ENCODE assay signal across 30 cellular contexts in the genomic region with DNA sequence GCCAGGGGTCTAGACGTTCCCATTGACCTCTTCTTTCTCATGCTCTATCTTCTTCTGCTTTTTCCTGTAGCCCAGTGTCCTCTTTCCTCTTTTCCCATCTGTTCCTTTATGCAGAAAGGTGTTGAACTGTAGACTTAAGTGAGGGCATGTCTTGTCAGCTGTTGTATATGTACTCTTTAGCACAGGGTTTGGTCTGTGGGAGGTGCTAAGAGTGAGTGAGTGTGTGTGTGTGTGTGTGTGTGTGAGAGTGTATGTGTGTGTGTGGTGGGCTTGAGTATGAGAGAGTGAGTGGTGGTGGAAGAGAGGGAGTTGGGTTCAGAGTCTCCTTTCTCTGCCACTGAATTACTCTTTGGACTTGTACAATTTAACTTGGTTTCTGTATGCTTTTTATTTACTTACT. TPM values are rescaled to one million over a fixed set of nuclear protein-coding genes. Genes with fewer than 3 reads are reported as not detected.
DNase-seq lines count a peak whose midpoint lies in the region; ATAC-seq and TF ChIP-seq lines count a peak whose summit lies in the region.
"Had no signal": no experiment of that assay in that cellular context is flagged by ENCODE, and none has a peak within 500 bp of the region (broad histone marks: within the 10 kb centered on the region; RNA-seq: fewer than 3 reads in every experiment).

No MANE protein-coding gene starts in this region.

- POLR2A ChIA-PET in activated CD4-positive, alpha-beta memory T cell treated with anti-CD3 and anti-CD28 coated beads, Interleukin-2, amount 10 ng/mL, durations not matched to agents 7 days and 5 days (lab: Charles Lee): no interaction called here
- POLR2A ChIA-PET in activated CD4-positive, alpha-beta memory T cell treated with anti-CD3 and anti-CD28 coated beads for 36 hours (lab: Charles Lee): no interaction called here
- POLR2A ChIA-PET in CD8-positive, alpha-beta memory T cell (lab: Charles Lee): no interaction called here

- DNase-seq in activated CD4-positive, alpha-beta memory T cell treated with anti-CD3 and anti-CD28 coated beads, Interleukin-2, amount 10 ng/mL, durations not matched to agents 7 days and 5 days: no peak
- no peak for DNase-seq in activated CD4-positive, alpha-beta memory T cell treated with anti-CD3 and anti-CD28 coated beads for 36 hours
- no peak for DNase-seq in CD8-positive, alpha-beta memory T cell
- DNase-seq in WERI-Rb-1: no peak
- DNase-seq in mucosa of descending colon: no peak
- DNase-seq in medulla oblongata (ENCODE audit: extremely low spot score): no peak
- no peak for DNase-seq in HPDE6-E6E7 (ENCODE audit: extremely low spot score)
- no peak for DNase-seq in NCI-H526 treated with DMSO at 0.1 percent for 48 hours (lab: John Stamatoyannopoulos, UW)
- DNase-seq: activated CD4-positive, alpha-beta T cell treated with anti-CD3 and anti-CD28 coated beads for 48 hours; activated CD8-positive, alpha-beta memory T cell treated with anti-CD3 and anti-CD28 coated beads, Interleukin-2, amount 50 U/mL, for 4 hours; DMS53; dorsolateral prefrontal cortex; hippocampal formation; Kasumi-1; mesendoderm; MV-4-11; NCI-H1436 treated with DMSO at 0.1 percent for 48 hours; NCI-H2107; NCI-H446 treated with DMSO at 0.1 percent for 48 hours; NK-92 treated with Interleukin-12 subunit alpha and Interleukin-12 subunit beta, amount 100 ng/mL, for 24 hours; nucleus accumbens; SHP77; stimulated activated naive CD8-positive, alpha-beta T cell treated with anti-CD3 and anti-CD28 coated beads, Interleukin-15, amount 100 ng/mL, for 72 hours; T-helper 9 cell; thyroid gland had no signal

- CTCF ChIA-PET in activated CD4-positive, alpha-beta memory T cell treated with anti-CD3 and anti-CD28 coated beads, Interleukin-2, amount 10 ng/mL, durations not matched to agents 7 days and 5 days (lab: Charles Lee): no interaction called here
- CTCF ChIA-PET in activated CD4-positive, alpha-beta memory T cell treated with anti-CD3 and anti-CD28 coated beads for 36 hours (lab: Charles Lee): no interaction called here
- CTCF ChIA-PET in CD8-positive, alpha-beta memory T cell (lab: Charles Lee): no interaction called here

- peak; percentile 49 for ATAC-seq in mucosa of descending colon
- ATAC-seq: gastroesophageal sphincter; HCT116; stimulated activated naive CD8-positive, alpha-beta T cell treated with anti-CD3 and anti-CD28 coated beads, Interleukin-15, amount 100 ng/mL, for 72 hours had no signal

- H3K36me3 Mint-ChIP-seq in activated CD4-positive, alpha-beta memory T cell treated with anti-CD3 and anti-CD28 coated beads, Interleukin-2, amount 10 ng/mL, durations not matched to agents 7 days and 5 days (ENCODE audit: low read depth): peaks cover 56% of the 10 kb centered on the region
- H3K36me3 Mint-ChIP-seq in activated CD4-positive, alpha-beta memory T cell treated with anti-CD3 and anti-CD28 coated beads for 36 hours: peaks cover 40% of the 10 kb centered on the region
- peaks cover 9 to 82% (median 27%) of the 10 kb centered on the region in 3 donors for H3K36me3 Mint-ChIP-seq in CD8-positive, alpha-beta memory T cell

- H3K4me3 Mint-ChIP-seq in activated CD4-positive, alpha-beta memory T cell treated with anti-CD3 and anti-CD28 coated beads, Interleukin-2, amount 10 ng/mL, durations not matched to agents 7 days and 5 days: no peak overlapping the region
- no peak overlapping the region for H3K4me3 Mint-ChIP-seq in activated CD4-positive, alpha-beta memory T cell treated with anti-CD3 and anti-CD28 coated beads for 36 hours
- H3K4me3 Mint-ChIP-seq in CD8-positive, alpha-beta memory T cell: no peak overlapping the region
- H3K4me3 Mint-ChIP-seq: stimulated activated naive CD8-positive, alpha-beta T cell treated with anti-CD3 and anti-CD28 coated beads, Interleukin-15, amount 100 ng/mL, for 72 hours had no signal

- TF ChIP-seq CTCF in WERI-Rb-1 (IDR thresholded peaks at IDR 0.05; ENCODE audit: low read depth, low read length) (no peak), mucosa of descending colon (IDR thresholded peaks at IDR 0.05) (no peak)

- H3K9me3 ChIP-seq in CD8-positive, alpha-beta memory T cell (ENCODE audit: low read length): no peaks in the 10 kb centered on the region
- H3K9me3 ChIP-seq in WERI-Rb-1 (ENCODE audit: severe bottlenecking) (no peaks in the 10 kb centered on the region), mucosa of descending colon (no peaks in the 10 kb centered on the region)
- H3K9me3 ChIP-seq: A549, gastroesophageal sphincter, thyroid gland had no signal

- no peaks in the 10 kb centered on the region for H3K27me3 ChIP-seq in CD8-positive, alpha-beta memory T cell (ENCODE audit: insufficient read depth, low read length, poor library complexity, severe bottlenecking)
- no peaks in the 10 kb centered on the region for H3K27me3 ChIP-seq in WERI-Rb-1 (ENCODE audit: insufficient read depth, low read depth, severe bottlenecking)
- H3K27me3 ChIP-seq: dorsolateral prefrontal cortex, gastroesophageal sphincter, thyroid gland had no signal

- H3K27me3 Mint-ChIP-seq in activated CD4-positive, alpha-beta memory T cell treated with anti-CD3 and anti-CD28 coated beads, Interleukin-2, amount 10 ng/mL, durations not matched to agents 7 days and 5 days: no peaks in the 10 kb centered on the region
- H3K27me3 Mint-ChIP-seq in activated CD4-positive, alpha-beta memory T cell treated with anti-CD3 and anti-CD28 coated beads for 36 hours: no peaks in the 10 kb centered on the region
- H3K27me3 Mint-ChIP-seq in CD8-positive, alpha-beta memory T cell: no peaks in the 10 kb centered on the region
- H3K27me3 Mint-ChIP-seq: stimulated activated naive CD8-positive, alpha-beta T cell treated with anti-CD3 and anti-CD28 coated beads, Interleukin-15, amount 100 ng/mL, for 72 hours had no signal

- no peak overlapping the region for H3K4me3 ChIP-seq in CD8-positive, alpha-beta memory T cell (ENCODE audit: low read length)
- H3K4me3 ChIP-seq in WERI-Rb-1 (ENCODE audit: low read depth, low read length) (no peak overlapping the region), mucosa of descending colon (no peak overlapping the region)
- H3K4me3 ChIP-seq: A549, dorsolateral prefrontal cortex, gastroesophageal sphincter, thyroid gland had no signal

- H3K36me3 ChIP-seq in CD8-positive, alpha-beta memory T cell (ENCODE audit: insufficient read depth, low read length): peaks cover 47% of the 10 kb centered on the region
- H3K36me3 ChIP-seq in WERI-Rb-1: peaks cover 82% of the 10 kb centered on the region
- H3K36me3 ChIP-seq in mucosa of descending colon (ENCODE audit: low read depth): peaks cover 14% of the 10 kb centered on the region

- H3K27ac Mint-ChIP-seq in activated CD4-positive, alpha-beta memory T cell treated with anti-CD3 and anti-CD28 coated beads, Interleukin-2, amount 10 ng/mL, durations not matched to agents 7 days and 5 days: peak overlapping the region; percentile 1
- no peak overlapping the region for H3K27ac Mint-ChIP-seq in activated CD4-positive, alpha-beta memory T cell treated with anti-CD3 and anti-CD28 coated beads for 36 hours
- peak overlapping the region in 5 of 8 donors; percentile 15 to 85 (median 59) for H3K27ac Mint-ChIP-seq in CD8-positive, alpha-beta memory T cell

- intact Hi-C loops in activated CD4-positive, alpha-beta memory T cell treated with anti-CD3 and anti-CD28 coated beads for 36 hours (cut with micrococcal nuclease): no loop called here
- intact Hi-C loops in mucosa of descending colon (cut with DNase I, micrococcal nuclease): no loop called here

- H3K9me3 Mint-ChIP-seq in activated CD4-positive, alpha-beta memory T cell treated with anti-CD3 and anti-CD28 coated beads, Interleukin-2, amount 10 ng/mL, durations not matched to agents 7 days and 5 days: no peaks in the 10 kb centered on the region
- H3K9me3 Mint-ChIP-seq in activated CD4-positive, alpha-beta memory T cell treated with anti-CD3 and anti-CD28 coated beads for 36 hours: no peaks in the 10 kb centered on the region
- H3K9me3 Mint-ChIP-seq in CD8-positive, alpha-beta memory T cell: no peaks in the 10 kb centered on the region
- H3K9me3 Mint-ChIP-seq: stimulated activated naive CD8-positive, alpha-beta T cell treated with anti-CD3 and anti-CD28 coated beads, Interleukin-15, amount 100 ng/mL, for 72 hours had no signal

- H3K4me1 ChIP-seq in CD8-positive, alpha-beta memory T cell (ENCODE audit: insufficient read depth, low read length): no peaks in the 10 kb centered on the region
- no peaks in the 10 kb centered on the region for H3K4me1 ChIP-seq in mucosa of descending colon (ENCODE audit: low read depth)
- H3K4me1 ChIP-seq: A549, gastroesophageal sphincter, thyroid gland had no signal

- peaks cover 21% of the 10 kb centered on the region for H3K4me1 Mint-ChIP-seq in activated CD4-positive, alpha-beta memory T cell treated with anti-CD3 and anti-CD28 coated beads, Interleukin-2, amount 10 ng/mL, durations not matched to agents 7 days and 5 days
- H3K4me1 Mint-ChIP-seq in activated CD4-positive, alpha-beta memory T cell treated with anti-CD3 and anti-CD28 coated beads for 36 hours (ENCODE audit: low read depth): peaks cover 13% of the 10 kb centered on the region
- H3K4me1 Mint-ChIP-seq in CD8-positive, alpha-beta memory T cell: peaks cover 3 to 23% (median 11%) of the 10 kb centered on the region in 3 donors

- H3K27ac ChIP-seq in CD8-positive, alpha-beta memory T cell (ENCODE audit: low read depth, low read length): no peak overlapping the region
- peak overlapping the region; percentile 21 for H3K27ac ChIP-seq in WERI-Rb-1
- H3K27ac ChIP-seq: A549, gastroesophageal sphincter, thyroid gland, VCaP had no signal

RNA-seq across cellular contexts. Expression of gene ROPN1L, which starts 10.3 kb away (rescaled TPM):
- 1 to 10 TPM; 5.5 to 7.5 TPM for total RNA-seq in activated CD4-positive, alpha-beta memory T cell treated with anti-CD3 and anti-CD28 coated beads, Interleukin-2, amount 10 ng/mL, durations not matched to agents 7 days and 5 days
- not detected for total RNA-seq in activated CD4-positive, alpha-beta memory T cell treated with anti-CD3 and anti-CD28 coated beads for 36 hours
- total RNA-seq in CD8-positive, alpha-beta memory T cell: under 1 TPM in 1 of 2 experiments, not detected in 1; 0.22 TPM
- 2.9 TPM for polyA plus RNA-seq in CD8-positive, alpha-beta memory T cell
- total RNA-seq in mucosa of descending colon: not detected
- total RNA-seq: skeletal muscle tissue had no signal

Comparison
In these comparisons a context has a peak if more than half of its experiments do, and no peak if none do; other contexts are left out.
1. RNA of gene ROPN1L, which starts 10.3 kb away (total RNA-seq): 5.5 to 7.5 TPM in activated CD4-positive, alpha-beta memory T cell treated with anti-CD3 and anti-CD28 coated beads, Interleukin-2, amount 10 ng/mL, durations not matched to agents 7 days and 5 days; 0.22 TPM in CD8-positive, alpha-beta memory T cell, not detected in activated CD4-positive, alpha-beta memory T cell treated with anti-CD3 and anti-CD28 coated beads for 36 hours and not detected in mucosa of descending colon; every median in the first group is over 4 times any median in the second.